In the genomic region with DNA sequence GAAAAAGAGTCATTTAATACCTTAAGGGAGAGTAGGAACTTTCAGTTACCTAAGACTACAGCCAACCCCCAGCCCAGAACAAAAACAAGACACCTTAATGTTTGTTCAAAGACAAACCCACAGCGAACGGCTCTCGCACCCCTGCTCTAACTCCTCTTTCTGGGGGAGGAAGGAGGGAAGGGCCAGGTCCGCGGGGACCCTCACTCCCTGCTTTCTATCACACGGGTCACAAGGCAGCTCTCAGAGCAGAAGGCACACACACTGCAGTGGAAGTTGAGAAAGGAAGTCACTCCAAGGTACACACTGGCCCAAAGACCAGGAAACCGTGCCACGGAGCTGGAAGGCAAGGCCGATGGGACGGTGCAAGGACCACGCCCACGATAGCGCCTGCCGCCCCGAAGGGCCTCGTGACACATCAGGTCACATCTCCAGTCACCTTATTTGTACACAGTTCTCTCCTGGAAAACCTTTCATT, we compare ENCODE assay signal across 1 cellular context.
TF ChIP-seq lines count a peak whose summit lies in the region.

No MANE protein-coding gene starts in this region.

TF ChIP-seq in H1, 55 proteins besides CTCF, POLR2A, EP300 and RAD21 (continued from another document):
- TF ChIP-seq POLR2AphosphoS5 (IDR thresholded peaks at IDR 0.05; ENCODE audit: low read depth, low read length): peak; percentile 48
